14 cellular contexts compared by ENCODE assay signal in genomic region chr11:93747122-93747521, GRCh38. TPM values are rescaled to one million over a fixed set of nuclear protein-coding genes. Genes with fewer than 3 reads are reported as not detected.
A peak's percentile ranks its signal among the peaks of the same experiment; 100 is the strongest.
DNase-seq lines count a peak whose midpoint lies in the region; ATAC-seq, FAIRE-seq and TF ChIP-seq lines count a peak whose summit lies in the region.
"Had no signal": no experiment of that assay in that cellular context is flagged by ENCODE, and none has a peak within 500 bp of the region (broad histone marks: within the 10 kb centered on the region; RNA-seq: fewer than 3 reads in every experiment).

No MANE protein-coding gene starts in this region.

- no peak overlapping the region for H2AFZ ChIP-seq in SK-N-SH (ENCODE audit: low read depth)

- no peak for TF ChIP-seq POLR2A in GM12892 (IDR thresholded peaks at IDR 0.05; ENCODE audit: low read depth, low read length)

- DNase-seq in GM18507 (ENCODE audit: extremely low spot score, insufficient read length, low read depth) (peak; percentile 33), GM20000 (ENCODE audit: low spot score) (peak; percentile 42), LoVo (ENCODE audit: low spot score) (no peak), colonic mucosa (no peak), SK-N-SH (no peak), GM12892 (ENCODE audit: insufficient read length) (no peak)
- DNase-seq: activated CD8-positive, alpha-beta memory T cell treated with anti-CD3 and anti-CD28 coated beads, Interleukin-2, amount 10 ng/mL, durations not matched to agents 7 days and 5 days; amniotic stem cell; left colon; NCI-H1092; NCI-H510A treated with DMSO at 0.1 percent for 48 hours had no signal

- H3K9me3 ChIP-seq in colonic mucosa, result no peaks in the 10 kb centered on the region
- no peaks in the 10 kb centered on the region for H3K9me3 ChIP-seq in SK-N-SH

- H3K36me3 ChIP-seq in colonic mucosa, result no peaks in the 10 kb centered on the region
- peaks cover 6% of the 10 kb centered on the region in 2 experiments for H3K36me3 ChIP-seq in SK-N-SH (replicated peaks in 1 of 2; ENCODE audit: control insufficient read depth in 1 of 2, insufficient read depth in 2 of 2, low read length in 1 of 2)

- intact Hi-C loops in colonic mucosa (cut with DNase I), result loop anchor here (5.0 kb wide), 1 partner anchor 35 kb away; the partner anchor contains the start of gene MED17

- CTCF ChIA-PET in SK-N-SH (lab: Yijun Ruan, JAX), result interaction anchor here (1.5 kb wide), 1 partner anchor 37 kb away, joined by 4 read pairs; the partner anchor contains the start of gene MED17

- ATAC-seq in HG02943 (IDR thresholded peaks at IDR 0.05; ENCODE audit: low read depth, unreplicated experiment), result peak; percentile 96
- peak; percentile 98 for ATAC-seq in HG03571 (IDR thresholded peaks at IDR 0.05; ENCODE audit: unreplicated experiment)
- ATAC-seq: activated CD8-positive, alpha-beta memory T cell treated with anti-CD3 and anti-CD28 coated beads, Interleukin-2, amount 10 ng/mL, durations not matched to agents 7 days and 5 days; left colon had no signal

- no peak overlapping the region for H3K27ac ChIP-seq in colonic mucosa
- H3K27ac ChIP-seq in SK-N-SH (ENCODE audit: low read depth in 2 of 2, low read length in 1 of 2), result no peak overlapping the region

- TF ChIP-seq CTCF in GM20000 (IDR thresholded peaks at IDR 0.05; ENCODE audit: extremely low read depth, missing control alignments) (no peak), colonic mucosa (IDR thresholded peaks at IDR 0.05) (no peak), SK-N-SH (IDR thresholded peaks at IDR 0.05) (no peak)

- H3K4me2 ChIP-seq in SK-N-SH, result no peak overlapping the region

- no peak for TF ChIP-seq RAD21 in SK-N-SH (IDR thresholded peaks at IDR 0.05; ENCODE audit: low read length)

- POLR2A ChIA-PET in SK-N-SH (lab: Yijun Ruan, JAX), result no interaction called here

- H3K9me2 ChIP-seq in SK-N-SH, result no peaks in the 10 kb centered on the region

- H3K4me3 ChIP-seq in colonic mucosa (no peak overlapping the region), SK-N-SH (ENCODE audit: low read depth in 2 of 2, low read length in 1 of 2) (no peak overlapping the region)

- no peak overlapping the region for H3K9ac ChIP-seq in colonic mucosa (ENCODE audit: low read depth in 2 of 2, low read length in 2 of 2)
- H3K9ac ChIP-seq in SK-N-SH, result no peak overlapping the region

- FAIRE-seq in GM18507 (lab: Jason Lieb, UNC) (peak; percentile 71), GM12892 (lab: Jason Lieb, UNC) (no peak)
- FAIRE-seq: urothelium cell line had no signal

- H3K4me1 ChIP-seq in colonic mucosa (no peaks in the 10 kb centered on the region), SK-N-SH (ENCODE audit: control insufficient read depth in 1 of 2, insufficient read depth in 2 of 2, low read depth in 1 of 2, low read length in 1 of 2) (peaks cover 0 to 2% of the 10 kb centered on the region in 2 experiments; a peak in 1 of 4 replicates)

- TF ChIP-seq EP300 in SK-N-SH (IDR thresholded peaks at IDR 0.05; ENCODE audit: borderline replicate concordance in 1 of 2, low read depth in 1 of 2, low read length in 1 of 2), result no peak

- peaks cover 9% of the 10 kb centered on the region for H3K79me2 ChIP-seq in SK-N-SH (ENCODE audit: insufficient read depth)

- H3K27me3 ChIP-seq in colonic mucosa (no peaks in the 10 kb centered on the region), SK-N-SH (ENCODE audit: insufficient read depth) (no peaks in the 10 kb centered on the region)

- H4K20me1 ChIP-seq in SK-N-SH (ENCODE audit: insufficient read depth), result no peaks in the 10 kb centered on the region

- peaks cover 4% of the 10 kb centered on the region for H3F3A ChIP-seq in SK-N-SH (replicated peaks; ENCODE audit: insufficient read depth)

- 93% methylated on average over 1 of the region's 1 CpG for WGBS in SK-N-SH (ENCODE audit: low lambda C conversion rate)

TF ChIP-seq in SK-N-SH, 30 proteins besides CTCF, POLR2A, EP300 and RAD21:
- TF ChIP-seq FOSL2 (IDR thresholded peaks at IDR 0.05; ENCODE audit: borderline replicate concordance, low read depth), result no peak
- TF ChIP-seq TEAD4 (IDR thresholded peaks at IDR 0.05; ENCODE audit: borderline replicate concordance, insufficient read depth), result no peak
- TF ChIP-seq FOXJ3 (CRISPR knock-in tag; IDR thresholded peaks at IDR 0.05), result no peak
- no peak for TF ChIP-seq FOXM1 (IDR thresholded peaks at IDR 0.05; ENCODE audit: low read depth)
- TF ChIP-seq RCOR1 (IDR thresholded peaks at IDR 0.05; ENCODE audit: low read length), result no peak
- TF ChIP-seq ZBTB33 (IDR thresholded peaks at IDR 0.05; ENCODE audit: borderline replicate concordance, low read depth), result no peak
- TF ChIP-seq NFIC (IDR thresholded peaks at IDR 0.05; ENCODE audit: borderline replicate concordance), result no peak
- no peak for TF ChIP-seq JUND (IDR thresholded peaks at IDR 0.05)
- TF ChIP-seq MEF2A (IDR thresholded peaks at IDR 0.05; ENCODE audit: borderline replicate concordance, low read depth), result no peak
- no peak for TF ChIP-seq POLR2AphosphoS5 (IDR thresholded peaks at IDR 0.05; ENCODE audit: low read depth, low read length)

RNA-seq across cellular contexts. Expression of gene C11orf54, which starts 5.7 kb away (rescaled TPM):
- total RNA-seq in colonic mucosa, result 10 to 100 TPM; 37.1 to 59.4 TPM
- polyA plus RNA-seq in SK-N-SH (2012; rRNA removed), result 7.7 and 12.4 TPM in 2 replicates
- 11.9 and 15.0 TPM in 2 replicates for polyA plus RNA-seq in SK-N-SH (2012; cell fraction: cytosol; rRNA removed)
- polyA plus RNA-seq in SK-N-SH (2012; cell fraction: nucleus; rRNA removed), result 7.8 and 14.5 TPM in 2 replicates
- polyA plus RNA-seq in GM12892 (2012; ENCODE audit: missing spikeins), result 28.9 TPM

RNA-seq across cellular contexts. Expression of gene TAF1D, which starts 5.8 kb away (rescaled TPM):
- total RNA-seq in colonic mucosa, result 100 to 1,000 TPM in 1 of 2 donors, 10 to 100 TPM in 1; 73.7 to 100 TPM
- polyA plus RNA-seq in SK-N-SH (2012; rRNA removed), result 56.7 and 76.9 TPM in 2 replicates
- 56.1 and 91.9 TPM in 2 replicates for polyA plus RNA-seq in SK-N-SH (2012; cell fraction: cytosol; rRNA removed)
- polyA plus RNA-seq in SK-N-SH (2012; cell fraction: nucleus; rRNA removed), result 97.7 and 213 TPM in 2 replicates
- 181 TPM for polyA plus RNA-seq in GM12892 (2012; ENCODE audit: missing spikeins)

RNA-seq across cellular contexts. Expression of gene MED17, which starts 37.0 kb away (rescaled TPM):
- 10 to 100 TPM; 23.9 to 30.9 TPM for total RNA-seq in colonic mucosa
- polyA plus RNA-seq in SK-N-SH (2012; rRNA removed), result 19.3 and 19.9 TPM in 2 replicates
- polyA plus RNA-seq in SK-N-SH (2012; cell fraction: cytosol; rRNA removed), result 22.7 TPM in 2 replicates
- 31.5 and 42.3 TPM in 2 replicates for polyA plus RNA-seq in SK-N-SH (2012; cell fraction: nucleus; rRNA removed)
- 19.8 TPM for polyA plus RNA-seq in GM12892 (2012; ENCODE audit: missing spikeins)

Comparison
In these comparisons a context has a peak if more than half of its experiments do, and no peak if none do; other contexts are left out.
1. DNase-seq: peak in GM18507 (single experiment) and GM20000 (single experiment); none in LoVo (single experiment), colonic mucosa (single experiment), SK-N-SH (single experiment) and GM12892 (single experiment).